Comparison of ENCODE assay signal across 7 cellular contexts in the genomic region with DNA sequence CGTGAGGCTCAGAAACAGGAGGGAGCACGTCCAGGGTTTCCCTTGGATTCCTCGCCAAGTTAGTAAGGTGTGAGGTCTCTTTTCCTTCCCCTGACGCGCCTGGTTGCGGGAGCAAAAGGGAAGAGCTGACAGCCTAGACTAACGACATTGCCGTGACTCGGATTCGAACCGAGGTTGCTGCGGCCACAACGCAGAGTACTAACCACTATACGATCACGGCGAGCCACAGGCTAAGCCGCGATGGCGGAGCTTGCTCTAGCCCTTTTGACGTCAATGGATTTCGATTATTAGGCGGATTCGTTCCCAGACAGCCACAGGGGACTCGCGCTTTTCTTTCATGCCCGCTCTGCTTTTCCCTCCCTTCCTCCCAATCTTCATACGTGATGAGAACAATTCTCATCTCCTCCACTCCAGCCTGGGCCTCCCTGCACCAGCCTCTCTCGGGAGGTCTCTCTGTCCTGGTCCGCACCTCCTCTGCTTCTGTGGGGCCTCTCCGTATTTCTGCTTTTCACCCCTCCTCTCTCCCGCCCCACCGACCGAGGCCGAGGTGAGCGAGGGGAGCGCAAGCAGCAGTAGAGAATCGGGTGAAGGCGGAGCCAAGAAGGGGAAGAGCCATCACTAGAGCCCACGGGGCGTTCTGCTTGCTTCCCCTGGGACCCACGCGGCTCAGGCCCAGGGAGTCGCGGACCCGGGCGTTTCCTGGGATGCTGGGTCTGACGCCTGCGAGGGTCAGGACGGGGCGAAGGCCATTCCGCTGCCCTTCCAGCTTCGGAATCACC.
A peak's percentile ranks its signal among the peaks of the same experiment; 100 is the strongest.
DNase-seq lines count a peak whose midpoint lies in the region; ATAC-seq lines count a peak whose summit lies in the region.
"Not testable (repeated sequence)": the region's sequence is repeated elsewhere in the genome, so short reads cannot be mapped to it uniquely, and the experiment has no call there.

No MANE protein-coding gene starts in this region.

- H3K4me1 ChIP-seq in mesodermal cell (ENCODE audit: control insufficient read depth, insufficient read depth, low read length, poor library complexity, severe bottlenecking) = not testable (repeated sequence)

- not testable (repeated sequence) for H3K36me3 ChIP-seq in mesodermal cell (ENCODE audit: control insufficient read depth, insufficient read depth, low read length)

- no CpG with 5 or more reads among the region's 52 CpGs for WGBS in mesodermal cell (ENCODE audit: insufficient coverage in 2 of 2), 2 experiments

- peak in 3 of 5 experiments; percentile 34 to 62 (median 47) for DNase-seq in T-helper 2 cell
- peak; percentile 83 for DNase-seq in activated effector memory CD4-positive, alpha-beta T cell treated with anti-CD3 and anti-CD28 coated beads, Interleukin-2, amount 50 U/mL, for 16 hours
- peak; percentile 30 to 70 (median 65) for DNase-seq in stimulated activated CD4-positive, alpha-beta T cell treated with anti-CD3 and anti-CD28 coated beads, Interleukin-1b, Interleukin-23, amount 100 ng/mL, for 24 hours (ENCODE audit: low read depth in 4 of 4, low spot score in 1 of 4)

- H3K9me3 ChIP-seq in mesodermal cell (ENCODE audit: control insufficient read depth, low read length) = not testable (repeated sequence)

- not testable (repeated sequence) for H3K27ac ChIP-seq in mesodermal cell (ENCODE audit: low read depth, low read length, severe bottlenecking)

- peak; percentile 81 for ATAC-seq in GM19372 (IDR thresholded peaks at IDR 0.05; ENCODE audit: low read depth, unreplicated experiment)
- ATAC-seq in HG03095 (IDR thresholded peaks at IDR 0.05; ENCODE audit: unreplicated experiment) = peak; percentile 63
- ATAC-seq in esophagus mucosa = peak; percentile 90

- H3K4me3 ChIP-seq in mesodermal cell (ENCODE audit: extremely low read depth, insufficient read depth, low read length, poor library complexity, severe bottlenecking) = peak overlapping the region; percentile 41
